ENCODE assay signal across 11 cellular contexts in genomic region chr5:142320851-142321560, GRCh38. TPM values are rescaled to one million over a fixed set of nuclear protein-coding genes. Genes with fewer than 3 reads are reported as not detected.
DNase-seq lines count a peak whose midpoint lies in the region; ATAC-seq and TF ChIP-seq lines count a peak whose summit lies in the region.
"Had no signal": no experiment of that assay in that cellular context is flagged by ENCODE, and none has a peak within 500 bp of the region (broad histone marks: within the 10 kb centered on the region; RNA-seq: fewer than 3 reads in every experiment).

No MANE protein-coding gene starts in this region.

- H3K36me3 ChIP-seq in HEK293 (ENCODE audit: control insufficient read depth in 2 of 2, insufficient read depth in 1 of 2, low read length in 2 of 2) = no peaks in the 10 kb centered on the region
- no peaks in the 10 kb centered on the region for H3K36me3 ChIP-seq in hepatocyte (replicated peaks; ENCODE audit: insufficient read depth, low read depth)
- H3K36me3 ChIP-seq in smooth muscle cell (ENCODE audit: low read depth) = no peaks in the 10 kb centered on the region

- CTCF ChIA-PET in HEK293 (lab: Yijun Ruan, JAX) = interaction anchor here (0.5 to 1.1 kb wide), 5 partner anchors 24 to 1465 kb away, joined by 3 to 4 read pairs (median 3); no protein-coding TSS in a partner anchor

- intact Hi-C loops in sciatic nerve (cut with DNase I) = no loop called here

- H3K27me3 ChIP-seq in hepatocyte = no peaks in the 10 kb centered on the region
- H3K27me3 ChIP-seq in smooth muscle cell (ENCODE audit: low read depth) = no peaks in the 10 kb centered on the region

- H2AFZ ChIP-seq in hepatocyte (no peak overlapping the region), smooth muscle cell (ENCODE audit: low read depth) (no peak overlapping the region)

- peak overlapping the region; percentile 88 for H3K9ac ChIP-seq in smooth muscle cell (ENCODE audit: low read depth)

- no peak for DNase-seq in hepatocyte (ENCODE audit: low spot score)
- no peak for DNase-seq in smooth muscle cell (lab: John Stamatoyannopoulos, UW; ENCODE audit: unreplicated experiment)
- no peak for DNase-seq in DMS153 (lab: John Stamatoyannopoulos, UW)
- no peak for DNase-seq in sciatic nerve (ENCODE audit: low spot score)
- DNase-seq: activated naive CD4-positive, alpha-beta T cell treated with anti-CD3 and anti-CD28 coated beads, Interleukin-2, amount 50 U/mL, for 16 hours; naive B cell; substantia nigra had no signal

- no peak overlapping the region for H3K4me3 ChIP-seq in HEK293 (ENCODE audit: low read depth, low read length)
- H3K4me3 ChIP-seq in WI38 (ENCODE audit: low read depth, low read length) = peak overlapping the region; percentile 97
- no peak overlapping the region for H3K4me3 ChIP-seq in hepatocyte
- H3K4me3 ChIP-seq in smooth muscle cell = peak overlapping the region; percentile 90

- H3K4me2 ChIP-seq in hepatocyte (peak overlapping the region; percentile 82), smooth muscle cell (peak overlapping the region; percentile 97)

- POLR2A ChIA-PET in HEK293 (lab: Yijun Ruan, JAX) = interaction anchor here (1.0 kb wide), 1 partner anchor 13 kb away, joined by 5 read pairs; no protein-coding TSS in a partner anchor

- no peak for TF ChIP-seq CTCF in HEK293 (tag by site-specific recombination; IDR thresholded peaks at IDR 0.05)
- TF ChIP-seq CTCF in WI38 (IDR thresholded peaks at IDR 0.05; ENCODE audit: low read depth, low read length) = no peak
- TF ChIP-seq CTCF in hepatocyte (IDR thresholded peaks at IDR 0.05; ENCODE audit: poor library complexity) = no peak
- no peak for TF ChIP-seq CTCF in smooth muscle cell (IDR thresholded peaks at IDR 0.05; ENCODE audit: borderline replicate concordance, insufficient read depth, poor library complexity, severe bottlenecking)

- H3K9me2 ChIP-seq in hepatocyte (replicated peaks; ENCODE audit: insufficient read depth) = no peaks in the 10 kb centered on the region

- ATAC-seq in GM19467 (IDR thresholded peaks at IDR 0.05; ENCODE audit: unreplicated experiment) = no peak
- no peak for ATAC-seq in sciatic nerve
- no peak for ATAC-seq in GM19328 (IDR thresholded peaks at IDR 0.05; ENCODE audit: unreplicated experiment)

- H3K9me3 ChIP-seq in HEK293 (ENCODE audit: control insufficient read depth, insufficient read depth, low read depth, low read length) (no peaks in the 10 kb centered on the region), hepatocyte (ENCODE audit: low read depth) (no peaks in the 10 kb centered on the region), smooth muscle cell (replicated peaks; ENCODE audit: low read depth) (no peaks in the 10 kb centered on the region)

- H3K79me2 ChIP-seq in hepatocyte = peaks cover 69% of the 10 kb centered on the region
- peaks cover 88% of the 10 kb centered on the region for H3K79me2 ChIP-seq in smooth muscle cell (ENCODE audit: low read depth)

- H3K4me1 ChIP-seq in HEK293 (ENCODE audit: control insufficient read depth, insufficient read depth, low read length) = peaks cover 41% of the 10 kb centered on the region
- H3K4me1 ChIP-seq in hepatocyte (ENCODE audit: insufficient read depth) = peaks cover 42% of the 10 kb centered on the region
- H3K4me1 ChIP-seq in smooth muscle cell (ENCODE audit: low read depth) = peaks cover 37% of the 10 kb centered on the region

- 31% methylated on average over 8 of the region's 8 CpGs for WGBS in hepatocyte (ENCODE audit: low lambda C conversion rate, missing lambda C conversion rate)
- WGBS in smooth muscle cell (ENCODE audit: low lambda C conversion rate) = 8% methylated on average over 8 of the region's 8 CpGs

- H3K27ac ChIP-seq in HEK293 (ENCODE audit: extremely low read depth, low read depth, low read length) (peak overlapping the region; percentile 61), hepatocyte (peak overlapping the region; percentile 73), smooth muscle cell (ENCODE audit: low read depth) (peak overlapping the region; percentile 65)

- peaks cover 37% of the 10 kb centered on the region for H3F3A ChIP-seq in smooth muscle cell (ENCODE audit: low read depth)

- H4K20me1 ChIP-seq in hepatocyte (ENCODE audit: insufficient read depth, poor library complexity, severe bottlenecking) (peaks cover 10% of the 10 kb centered on the region), smooth muscle cell (ENCODE audit: low read depth) (peaks cover 87% of the 10 kb centered on the region)

TF ChIP-seq in HEK293, 187 proteins besides CTCF, POLR2A, EP300 and RAD21:
- TF ChIP-seq ZNF600 (tag by site-specific recombination; IDR thresholded peaks at IDR 0.05) = peak; percentile 82; the same call in 1 of the 2 replicates
- TF ChIP-seq GLI2 (tag by site-specific recombination; IDR thresholded peaks at IDR 0.05; ENCODE audit: borderline replicate concordance, low read depth) = no peak
- TF ChIP-seq FEZF1 (tag by site-specific recombination; IDR thresholded peaks at IDR 0.05) = peak; percentile 83
- peak; percentile 34; the same call in 1 of the 2 replicates for TF ChIP-seq ZBTB20 (tag by site-specific recombination; IDR thresholded peaks at IDR 0.05)
- peak; percentile 86 for TF ChIP-seq ZBTB17 (tag by site-specific recombination; IDR thresholded peaks at IDR 0.05)
- no peak for TF ChIP-seq ZNF677 (tag by site-specific recombination; IDR thresholded peaks at IDR 0.05)
- TF ChIP-seq ZNF133 (tag by site-specific recombination; IDR thresholded peaks at IDR 0.05) = no peak
- TF ChIP-seq ZNF701 (tag by site-specific recombination; IDR thresholded peaks at IDR 0.05) = no peak
- TF ChIP-seq ZNF148 (tag by site-specific recombination; IDR thresholded peaks at IDR 0.05; ENCODE audit: borderline replicate concordance) = no peak

RNA-seq across cellular contexts. Expression of gene SPRY4, which starts 3.8 kb away (rescaled TPM):
- 6.1 and 7.2 TPM in 2 replicates for total RNA-seq in hepatocyte
- polyA plus RNA-seq in hepatocyte = 4.3 and 8.5 TPM in 2 replicates
- 62.7 and 74.2 TPM in 2 replicates for total RNA-seq in smooth muscle cell
- polyA plus RNA-seq in smooth muscle cell = 47.4 and 49.3 TPM in 2 replicates
- total RNA-seq in sciatic nerve = 59.3 TPM

Comparison
In these comparisons a context has a peak if more than half of its experiments do, and no peak if none do; other contexts are left out.
1. H3K4me3 ChIP-seq: peak in WI38 (single experiment) and smooth muscle cell (single experiment); none in HEK293 (single experiment) and hepatocyte (single experiment).
2. Peak in every context shown above with its lines, with median percentiles within 50 percentile points of each other: H3K27ac ChIP-seq.